In genomic region chr10:97766996-97767924, GRCh38 we compare ENCODE assay signal across 2 cellular contexts.
A peak's percentile ranks its signal among the peaks of the same experiment; 100 is the strongest.
TF ChIP-seq lines count a peak whose summit lies in the region.

No MANE protein-coding gene starts in this region.

TF ChIP-seq in HEK293, 187 proteins besides CTCF, POLR2A, EP300 and RAD21 (continues in another document):
- TF ChIP-seq ZFHX2 (tag by site-specific recombination; conservative IDR thresholded peaks at IDR 0.05) (no peak), ZNF133 (tag by site-specific recombination; IDR thresholded peaks at IDR 0.05) (no peak), ZNF580 (tag by site-specific recombination; IDR thresholded peaks at IDR 0.05) (no peak), PRDM10 (tag by site-specific recombination; IDR thresholded peaks at IDR 0.05) (peak; percentile 62), INSM2 (tag by site-specific recombination; IDR thresholded peaks at IDR 0.05) (no peak), ZNF391 (tag by site-specific recombination; IDR thresholded peaks at IDR 0.05; ENCODE audit: borderline replicate concordance, low read depth) (no peak), ZNF366 (tag by site-specific recombination; conservative IDR thresholded peaks at IDR 0.05) (no peak), GLIS1 (tag by site-specific recombination; IDR thresholded peaks at IDR 0.05) (no peak), KLF17 (tag by site-specific recombination; IDR thresholded peaks at IDR 0.05) (peak; percentile 45), ZNF510 (tag by site-specific recombination; IDR thresholded peaks at IDR 0.05; ENCODE audit: insufficient replicate concordance) (no peak), ZNF677 (tag by site-specific recombination; IDR thresholded peaks at IDR 0.05) (no peak), ZFP69B (tag by site-specific recombination; IDR thresholded peaks at IDR 0.05) (0 out of 2 replicates have a peak, but pooled peaks have one; percentile 33), ZNF768 (tag by site-specific recombination; IDR thresholded peaks at IDR 0.05) (no peak), SCRT2 (tag by site-specific recombination; IDR thresholded peaks at IDR 0.05) (no peak)
- TF ChIP-seq, protein P1, sequence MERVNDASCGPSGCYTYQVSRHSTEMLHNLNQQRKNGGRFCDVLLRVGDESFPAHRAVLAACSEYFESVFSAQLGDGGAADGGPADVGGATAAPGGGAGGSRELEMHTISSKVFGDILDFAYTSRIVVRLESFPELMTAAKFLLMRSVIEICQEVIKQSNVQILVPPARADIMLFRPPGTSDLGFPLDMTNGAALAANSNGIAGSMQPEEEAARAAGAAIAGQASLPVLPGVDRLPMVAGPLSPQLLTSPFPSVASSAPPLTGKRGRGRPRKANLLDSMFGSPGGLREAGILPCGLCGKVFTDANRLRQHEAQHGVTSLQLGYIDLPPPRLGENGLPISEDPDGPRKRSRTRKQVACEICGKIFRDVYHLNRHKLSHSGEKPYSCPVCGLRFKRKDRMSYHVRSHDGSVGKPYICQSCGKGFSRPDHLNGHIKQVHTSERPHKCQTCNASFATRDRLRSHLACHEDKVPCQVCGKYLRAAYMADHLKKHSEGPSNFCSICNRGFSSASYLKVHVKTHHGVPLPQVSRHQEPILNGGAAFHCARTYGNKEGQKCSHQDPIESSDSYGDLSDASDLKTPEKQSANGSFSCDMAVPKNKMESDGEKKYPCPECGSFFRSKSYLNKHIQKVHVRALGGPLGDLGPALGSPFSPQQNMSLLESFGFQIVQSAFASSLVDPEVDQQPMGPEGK (tag by site-specific recombination; IDR thresholded peaks at IDR 0.05): no peak
- TF ChIP-seq, protein P2, sequence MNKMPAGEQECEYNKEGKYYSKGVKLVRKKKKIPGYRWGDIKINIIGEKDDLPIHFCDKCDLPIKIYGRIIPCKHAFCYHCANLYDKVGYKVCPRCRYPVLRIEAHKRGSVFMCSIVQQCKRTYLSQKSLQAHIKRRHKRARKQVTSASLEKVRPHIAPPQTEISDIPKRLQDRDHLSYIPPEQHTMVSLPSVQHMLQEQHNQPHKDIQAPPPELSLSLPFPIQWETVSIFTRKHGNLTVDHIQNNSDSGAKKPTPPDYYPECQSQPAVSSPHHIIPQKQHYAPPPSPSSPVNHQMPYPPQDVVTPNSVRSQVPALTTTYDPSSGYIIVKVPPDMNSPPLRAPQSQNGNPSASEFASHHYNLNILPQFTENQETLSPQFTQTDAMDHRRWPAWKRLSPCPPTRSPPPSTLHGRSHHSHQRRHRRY (tag by site-specific recombination; IDR thresholded peaks at IDR 0.05): no peak

TF ChIP-seq in K562, 482 proteins besides CTCF, POLR2A, EP300 and RAD21:
- TF ChIP-seq ZNF224 (CRISPR knock-in tag; IDR thresholded peaks at IDR 0.05) (no peak), DACH1 (IDR thresholded peaks at IDR 0.05; ENCODE audit: partially characterized antibody) (no peak), ZBTB33 (CRISPR knock-in tag; IDR thresholded peaks at IDR 0.05) (peak; percentile 67), TRIM24 (IDR thresholded peaks at IDR 0.05) (no peak), ATF7 (IDR thresholded peaks at IDR 0.05) (no peak)
